ENCODE assay signal across 1 cellular context in the genomic region with DNA sequence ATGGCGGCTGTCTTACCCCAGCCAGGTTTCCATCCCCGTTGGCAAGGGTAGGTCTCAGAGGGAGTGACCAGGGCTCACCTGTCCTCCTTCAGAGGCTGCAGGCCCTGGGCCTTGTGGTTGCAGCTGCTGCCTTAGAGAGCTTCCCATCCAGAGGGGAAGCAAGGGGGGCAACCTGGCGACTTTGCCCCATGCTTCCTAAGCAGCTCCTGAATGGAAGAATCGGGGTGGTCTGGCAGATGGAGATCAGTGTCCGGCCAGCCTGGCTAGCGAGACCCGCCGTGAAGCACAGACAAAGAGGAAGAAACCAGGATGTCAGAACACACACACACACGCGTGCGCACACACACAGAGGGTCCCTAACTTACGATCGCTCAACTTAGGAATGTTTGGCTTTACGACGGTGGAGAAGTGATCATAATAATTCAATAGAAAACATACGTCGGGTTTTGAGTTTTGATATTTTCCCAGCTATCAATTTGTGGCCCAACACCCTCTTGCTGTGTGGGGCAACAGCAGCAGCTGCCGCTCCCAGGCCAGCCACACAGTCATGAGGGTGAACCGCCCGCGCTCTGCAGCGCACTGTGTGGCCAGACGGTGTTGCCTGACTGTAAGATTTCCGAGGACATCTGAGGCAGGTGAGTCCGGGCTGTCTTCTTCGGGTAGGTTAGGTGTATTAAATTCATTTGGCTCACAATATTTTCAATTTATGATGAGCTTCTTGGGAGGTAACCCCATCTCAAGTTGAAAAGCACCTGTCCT.
TF ChIP-seq lines count a peak whose summit lies in the region.

No MANE protein-coding gene starts in this region.

TF ChIP-seq in HepG2, 621 proteins besides CTCF, POLR2A, EP300 and RAD21 (continued from another document and continues in another):
- TF ChIP-seq, protein P1, sequence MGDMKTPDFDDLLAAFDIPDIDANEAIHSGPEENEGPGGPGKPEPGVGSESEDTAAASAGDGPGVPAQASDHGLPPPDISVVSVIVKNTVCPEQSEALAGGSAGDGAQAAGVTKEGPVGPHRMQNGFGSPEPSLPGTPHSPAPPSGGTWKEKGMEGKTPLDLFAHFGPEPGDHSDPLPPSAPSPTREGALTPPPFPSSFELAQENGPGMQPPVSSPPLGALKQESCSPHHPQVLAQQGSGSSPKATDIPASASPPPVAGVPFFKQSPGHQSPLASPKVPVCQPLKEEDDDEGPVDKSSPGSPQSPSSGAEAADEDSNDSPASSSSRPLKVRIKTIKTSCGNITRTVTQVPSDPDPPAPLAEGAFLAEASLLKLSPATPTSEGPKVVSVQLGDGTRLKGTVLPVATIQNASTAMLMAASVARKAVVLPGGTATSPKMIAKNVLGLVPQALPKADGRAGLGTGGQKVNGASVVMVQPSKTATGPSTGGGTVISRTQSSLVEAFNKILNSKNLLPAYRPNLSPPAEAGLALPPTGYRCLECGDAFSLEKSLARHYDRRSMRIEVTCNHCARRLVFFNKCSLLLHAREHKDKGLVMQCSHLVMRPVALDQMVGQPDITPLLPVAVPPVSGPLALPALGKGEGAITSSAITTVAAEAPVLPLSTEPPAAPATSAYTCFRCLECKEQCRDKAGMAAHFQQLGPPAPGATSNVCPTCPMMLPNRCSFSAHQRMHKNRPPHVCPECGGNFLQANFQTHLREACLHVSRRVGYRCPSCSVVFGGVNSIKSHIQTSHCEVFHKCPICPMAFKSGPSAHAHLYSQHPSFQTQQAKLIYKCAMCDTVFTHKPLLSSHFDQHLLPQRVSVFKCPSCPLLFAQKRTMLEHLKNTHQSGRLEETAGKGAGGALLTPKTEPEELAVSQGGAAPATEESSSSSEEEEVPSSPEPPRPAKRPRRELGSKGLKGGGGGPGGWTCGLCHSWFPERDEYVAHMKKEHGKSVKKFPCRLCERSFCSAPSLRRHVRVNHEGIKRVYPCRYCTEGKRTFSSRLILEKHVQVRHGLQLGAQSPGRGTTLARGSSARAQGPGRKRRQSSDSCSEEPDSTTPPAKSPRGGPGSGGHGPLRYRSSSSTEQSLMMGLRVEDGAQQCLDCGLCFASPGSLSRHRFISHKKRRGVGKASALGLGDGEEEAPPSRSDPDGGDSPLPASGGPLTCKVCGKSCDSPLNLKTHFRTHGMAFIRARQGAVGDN (CRISPR knock-in tag; IDR thresholded peaks at IDR 0.05): peak; percentile 73
- 0 out of 2 replicates have a peak, but pooled peaks have one; percentile 29 for TF ChIP-seq RBFOX2 (IDR thresholded peaks at IDR 0.05; ENCODE audit: low read depth, low read length)
- TF ChIP-seq, protein P2, sequence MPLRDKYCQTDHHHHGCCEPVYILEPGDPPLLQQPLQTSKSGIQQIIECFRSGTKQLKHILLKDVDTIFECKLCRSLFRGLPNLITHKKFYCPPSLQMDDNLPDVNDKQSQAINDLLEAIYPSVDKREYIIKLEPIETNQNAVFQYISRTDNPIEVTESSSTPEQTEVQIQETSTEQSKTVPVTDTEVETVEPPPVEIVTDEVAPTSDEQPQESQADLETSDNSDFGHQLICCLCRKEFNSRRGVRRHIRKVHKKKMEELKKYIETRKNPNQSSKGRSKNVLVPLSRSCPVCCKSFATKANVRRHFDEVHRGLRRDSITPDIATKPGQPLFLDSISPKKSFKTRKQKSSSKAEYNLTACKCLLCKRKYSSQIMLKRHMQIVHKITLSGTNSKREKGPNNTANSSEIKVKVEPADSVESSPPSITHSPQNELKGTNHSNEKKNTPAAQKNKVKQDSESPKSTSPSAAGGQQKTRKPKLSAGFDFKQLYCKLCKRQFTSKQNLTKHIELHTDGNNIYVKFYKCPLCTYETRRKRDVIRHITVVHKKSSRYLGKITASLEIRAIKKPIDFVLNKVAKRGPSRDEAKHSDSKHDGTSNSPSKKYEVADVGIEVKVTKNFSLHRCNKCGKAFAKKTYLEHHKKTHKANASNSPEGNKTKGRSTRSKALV (CRISPR knock-in tag; IDR thresholded peaks at IDR 0.05): no peak
- TF ChIP-seq MATR3 (CRISPR knock-in tag; IDR thresholded peaks at IDR 0.05): no peak
- no peak for TF ChIP-seq ZFYVE20 (CRISPR knock-in tag; IDR thresholded peaks at IDR 0.05; ENCODE audit: borderline replicate concordance, low read depth)
- no peak for TF ChIP-seq ZNF235 (CRISPR knock-in tag; IDR thresholded peaks at IDR 0.05; ENCODE audit: borderline replicate concordance)
- no peak for TF ChIP-seq CREB1 (IDR thresholded peaks at IDR 0.05)
- TF ChIP-seq CREB1 (CRISPR knock-in tag; IDR thresholded peaks at IDR 0.05): no peak
- TF ChIP-seq, protein P3, sequence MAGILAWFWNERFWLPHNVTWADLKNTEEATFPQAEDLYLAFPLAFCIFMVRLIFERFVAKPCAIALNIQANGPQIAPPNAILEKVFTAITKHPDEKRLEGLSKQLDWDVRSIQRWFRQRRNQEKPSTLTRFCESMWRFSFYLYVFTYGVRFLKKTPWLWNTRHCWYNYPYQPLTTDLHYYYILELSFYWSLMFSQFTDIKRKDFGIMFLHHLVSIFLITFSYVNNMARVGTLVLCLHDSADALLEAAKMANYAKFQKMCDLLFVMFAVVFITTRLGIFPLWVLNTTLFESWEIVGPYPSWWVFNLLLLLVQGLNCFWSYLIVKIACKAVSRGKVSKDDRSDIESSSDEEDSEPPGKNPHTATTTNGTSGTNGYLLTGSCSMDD (CRISPR knock-in tag; IDR thresholded peaks at IDR 0.05): no peak
- TF ChIP-seq, protein P4, sequence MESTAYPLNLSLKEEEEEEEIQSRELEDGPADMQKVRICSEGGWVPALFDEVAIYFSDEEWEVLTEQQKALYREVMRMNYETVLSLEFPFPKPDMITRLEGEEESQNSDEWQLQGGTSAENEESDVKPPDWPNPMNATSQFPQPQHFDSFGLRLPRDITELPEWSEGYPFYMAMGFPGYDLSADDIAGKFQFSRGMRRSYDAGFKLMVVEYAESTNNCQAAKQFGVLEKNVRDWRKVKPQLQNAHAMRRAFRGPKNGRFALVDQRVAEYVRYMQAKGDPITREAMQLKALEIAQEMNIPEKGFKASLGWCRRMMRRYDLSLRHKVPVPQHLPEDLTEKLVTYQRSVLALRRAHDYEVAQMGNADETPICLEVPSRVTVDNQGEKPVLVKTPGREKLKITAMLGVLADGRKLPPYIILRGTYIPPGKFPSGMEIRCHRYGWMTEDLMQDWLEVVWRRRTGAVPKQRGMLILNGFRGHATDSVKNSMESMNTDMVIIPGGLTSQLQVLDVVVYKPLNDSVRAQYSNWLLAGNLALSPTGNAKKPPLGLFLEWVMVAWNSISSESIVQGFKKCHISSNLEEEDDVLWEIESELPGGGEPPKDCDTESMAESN (CRISPR knock-in tag; conservative IDR thresholded peaks at IDR 0.05): peak; percentile 22; the same call in 1 of the 2 replicates
- TF ChIP-seq, protein P5, sequence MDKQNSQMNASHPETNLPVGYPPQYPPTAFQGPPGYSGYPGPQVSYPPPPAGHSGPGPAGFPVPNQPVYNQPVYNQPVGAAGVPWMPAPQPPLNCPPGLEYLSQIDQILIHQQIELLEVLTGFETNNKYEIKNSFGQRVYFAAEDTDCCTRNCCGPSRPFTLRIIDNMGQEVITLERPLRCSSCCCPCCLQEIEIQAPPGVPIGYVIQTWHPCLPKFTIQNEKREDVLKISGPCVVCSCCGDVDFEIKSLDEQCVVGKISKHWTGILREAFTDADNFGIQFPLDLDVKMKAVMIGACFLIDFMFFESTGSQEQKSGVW (CRISPR knock-in tag; IDR thresholded peaks at IDR 0.05; ENCODE audit: borderline replicate concordance): no peak
- TF ChIP-seq ZNF607 (CRISPR knock-in tag; IDR thresholded peaks at IDR 0.05; ENCODE audit: borderline replicate concordance): peak; percentile 27
- peak; percentile 92 for TF ChIP-seq ZBTB38 (CRISPR knock-in tag; IDR thresholded peaks at IDR 0.05)
- no peak for TF ChIP-seq HOXA9 (CRISPR knock-in tag; IDR thresholded peaks at IDR 0.05; ENCODE audit: borderline replicate concordance)
- no peak for TF ChIP-seq NFKB2 (CRISPR knock-in tag; IDR thresholded peaks at IDR 0.05; ENCODE audit: borderline replicate concordance)
- no peak for TF ChIP-seq KDM2A (CRISPR knock-in tag; IDR thresholded peaks at IDR 0.05; ENCODE audit: borderline replicate concordance, low read depth)
- 0 out of 2 replicates have a peak, but pooled peaks have one; percentile 57 for TF ChIP-seq ZNF430 (CRISPR knock-in tag; IDR thresholded peaks at IDR 0.05)
- TF ChIP-seq FOSL1 (CRISPR knock-in tag; IDR thresholded peaks at IDR 0.05; ENCODE audit: borderline replicate concordance): no peak
- TF ChIP-seq, protein P6, sequence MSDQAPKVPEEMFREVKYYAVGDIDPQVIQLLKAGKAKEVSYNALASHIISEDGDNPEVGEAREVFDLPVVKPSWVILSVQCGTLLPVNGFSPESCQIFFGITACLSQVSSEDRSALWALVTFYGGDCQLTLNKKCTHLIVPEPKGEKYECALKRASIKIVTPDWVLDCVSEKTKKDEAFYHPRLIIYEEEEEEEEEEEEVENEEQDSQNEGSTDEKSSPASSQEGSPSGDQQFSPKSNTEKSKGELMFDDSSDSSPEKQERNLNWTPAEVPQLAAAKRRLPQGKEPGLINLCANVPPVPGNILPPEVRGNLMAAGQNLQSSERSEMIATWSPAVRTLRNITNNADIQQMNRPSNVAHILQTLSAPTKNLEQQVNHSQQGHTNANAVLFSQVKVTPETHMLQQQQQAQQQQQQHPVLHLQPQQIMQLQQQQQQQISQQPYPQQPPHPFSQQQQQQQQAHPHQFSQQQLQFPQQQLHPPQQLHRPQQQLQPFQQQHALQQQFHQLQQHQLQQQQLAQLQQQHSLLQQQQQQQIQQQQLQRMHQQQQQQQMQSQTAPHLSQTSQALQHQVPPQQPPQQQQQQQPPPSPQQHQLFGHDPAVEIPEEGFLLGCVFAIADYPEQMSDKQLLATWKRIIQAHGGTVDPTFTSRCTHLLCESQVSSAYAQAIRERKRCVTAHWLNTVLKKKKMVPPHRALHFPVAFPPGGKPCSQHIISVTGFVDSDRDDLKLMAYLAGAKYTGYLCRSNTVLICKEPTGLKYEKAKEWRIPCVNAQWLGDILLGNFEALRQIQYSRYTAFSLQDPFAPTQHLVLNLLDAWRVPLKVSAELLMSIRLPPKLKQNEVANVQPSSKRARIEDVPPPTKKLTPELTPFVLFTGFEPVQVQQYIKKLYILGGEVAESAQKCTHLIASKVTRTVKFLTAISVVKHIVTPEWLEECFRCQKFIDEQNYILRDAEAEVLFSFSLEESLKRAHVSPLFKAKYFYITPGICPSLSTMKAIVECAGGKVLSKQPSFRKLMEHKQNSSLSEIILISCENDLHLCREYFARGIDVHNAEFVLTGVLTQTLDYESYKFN (CRISPR knock-in tag; conservative IDR thresholded peaks at IDR 0.05): no peak
- TF ChIP-seq, protein P7, sequence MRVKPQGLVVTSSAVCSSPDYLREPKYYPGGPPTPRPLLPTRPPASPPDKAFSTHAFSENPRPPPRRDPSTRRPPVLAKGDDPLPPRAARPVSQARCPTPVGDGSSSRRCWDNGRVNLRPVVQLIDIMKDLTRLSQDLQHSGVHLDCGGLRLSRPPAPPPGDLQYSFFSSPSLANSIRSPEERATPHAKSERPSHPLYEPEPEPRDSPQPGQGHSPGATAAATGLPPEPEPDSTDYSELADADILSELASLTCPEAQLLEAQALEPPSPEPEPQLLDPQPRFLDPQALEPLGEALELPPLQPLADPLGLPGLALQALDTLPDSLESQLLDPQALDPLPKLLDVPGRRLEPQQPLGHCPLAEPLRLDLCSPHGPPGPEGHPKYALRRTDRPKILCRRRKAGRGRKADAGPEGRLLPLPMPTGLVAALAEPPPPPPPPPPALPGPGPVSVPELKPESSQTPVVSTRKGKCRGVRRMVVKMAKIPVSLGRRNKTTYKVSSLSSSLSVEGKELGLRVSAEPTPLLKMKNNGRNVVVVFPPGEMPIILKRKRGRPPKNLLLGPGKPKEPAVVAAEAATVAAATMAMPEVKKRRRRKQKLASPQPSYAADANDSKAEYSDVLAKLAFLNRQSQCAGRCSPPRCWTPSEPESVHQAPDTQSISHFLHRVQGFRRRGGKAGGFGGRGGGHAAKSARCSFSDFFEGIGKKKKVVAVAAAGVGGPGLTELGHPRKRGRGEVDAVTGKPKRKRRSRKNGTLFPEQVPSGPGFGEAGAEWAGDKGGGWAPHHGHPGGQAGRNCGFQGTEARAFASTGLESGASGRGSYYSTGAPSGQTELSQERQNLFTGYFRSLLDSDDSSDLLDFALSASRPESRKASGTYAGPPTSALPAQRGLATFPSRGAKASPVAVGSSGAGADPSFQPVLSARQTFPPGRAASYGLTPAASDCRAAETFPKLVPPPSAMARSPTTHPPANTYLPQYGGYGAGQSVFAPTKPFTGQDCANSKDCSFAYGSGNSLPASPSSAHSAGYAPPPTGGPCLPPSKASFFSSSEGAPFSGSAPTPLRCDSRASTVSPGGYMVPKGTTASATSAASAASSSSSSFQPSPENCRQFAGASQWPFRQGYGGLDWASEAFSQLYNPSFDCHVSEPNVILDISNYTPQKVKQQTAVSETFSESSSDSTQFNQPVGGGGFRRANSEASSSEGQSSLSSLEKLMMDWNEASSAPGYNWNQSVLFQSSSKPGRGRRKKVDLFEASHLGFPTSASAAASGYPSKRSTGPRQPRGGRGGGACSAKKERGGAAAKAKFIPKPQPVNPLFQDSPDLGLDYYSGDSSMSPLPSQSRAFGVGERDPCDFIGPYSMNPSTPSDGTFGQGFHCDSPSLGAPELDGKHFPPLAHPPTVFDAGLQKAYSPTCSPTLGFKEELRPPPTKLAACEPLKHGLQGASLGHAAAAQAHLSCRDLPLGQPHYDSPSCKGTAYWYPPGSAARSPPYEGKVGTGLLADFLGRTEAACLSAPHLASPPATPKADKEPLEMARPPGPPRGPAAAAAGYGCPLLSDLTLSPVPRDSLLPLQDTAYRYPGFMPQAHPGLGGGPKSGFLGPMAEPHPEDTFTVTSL (CRISPR knock-in tag; IDR thresholded peaks at IDR 0.05; ENCODE audit: borderline replicate concordance): no peak
- TF ChIP-seq ZSCAN20 (CRISPR knock-in tag; IDR thresholded peaks at IDR 0.05; ENCODE audit: borderline replicate concordance): no peak
- no peak for TF ChIP-seq ZNF451 (CRISPR knock-in tag; IDR thresholded peaks at IDR 0.05)
- peak; percentile 7; the same call in 1 of the 2 replicates for TF ChIP-seq SP4 (CRISPR knock-in tag; IDR thresholded peaks at IDR 0.05)
- no peak for TF ChIP-seq DR1 (CRISPR knock-in tag; IDR thresholded peaks at IDR 0.05)
- 0 out of 2 replicates have a peak, but pooled peaks have one; percentile 4 for TF ChIP-seq TAF1 (CRISPR knock-in tag; IDR thresholded peaks at IDR 0.05)
- TF ChIP-seq, protein P8, sequence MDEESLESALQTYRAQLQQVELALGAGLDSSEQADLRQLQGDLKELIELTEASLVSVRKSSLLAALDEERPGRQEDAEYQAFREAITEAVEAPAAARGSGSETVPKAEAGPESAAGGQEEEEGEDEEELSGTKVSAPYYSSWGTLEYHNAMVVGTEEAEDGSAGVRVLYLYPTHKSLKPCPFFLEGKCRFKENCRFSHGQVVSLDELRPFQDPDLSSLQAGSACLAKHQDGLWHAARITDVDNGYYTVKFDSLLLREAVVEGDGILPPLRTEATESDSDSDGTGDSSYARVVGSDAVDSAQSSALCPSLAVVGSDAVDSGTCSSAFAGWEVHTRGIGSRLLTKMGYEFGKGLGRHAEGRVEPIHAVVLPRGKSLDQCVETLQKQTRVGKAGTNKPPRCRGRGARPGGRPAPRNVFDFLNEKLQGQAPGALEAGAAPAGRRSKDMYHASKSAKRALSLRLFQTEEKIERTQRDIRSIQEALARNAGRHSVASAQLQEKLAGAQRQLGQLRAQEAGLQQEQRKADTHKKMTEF (CRISPR knock-in tag; IDR thresholded peaks at IDR 0.05): no peak
- no peak for TF ChIP-seq HNRNPUL1 (IDR thresholded peaks at IDR 0.05; ENCODE audit: low read depth, low read length)
- TF ChIP-seq, protein P9, sequence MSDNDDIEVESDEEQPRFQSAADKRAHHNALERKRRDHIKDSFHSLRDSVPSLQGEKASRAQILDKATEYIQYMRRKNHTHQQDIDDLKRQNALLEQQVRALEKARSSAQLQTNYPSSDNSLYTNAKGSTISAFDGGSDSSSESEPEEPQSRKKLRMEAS (IDR thresholded peaks at IDR 0.05): no peak
- TF ChIP-seq SKI (IDR thresholded peaks at IDR 0.05; ENCODE audit: partially characterized antibody): no peak
